ENCODE assay signal across 35 cellular contexts in genomic region chr6:162512744-162513143, GRCh38.
DNase-seq lines count a peak whose midpoint lies in the region; ATAC-seq, FAIRE-seq and TF ChIP-seq lines count a peak whose summit lies in the region.
"Had no signal": no experiment of that assay in that cellular context is flagged by ENCODE, and none has a peak within 500 bp of the region (broad histone marks: within the 10 kb centered on the region; RNA-seq: fewer than 3 reads in every experiment).

No MANE protein-coding gene starts in this region.

- H3K9me3 ChIP-seq in SK-N-SH (no peaks in the 10 kb centered on the region), H1 (ENCODE audit: insufficient read depth in 2 of 2, low read depth in 1 of 2, low read length in 1 of 2) (no peaks in the 10 kb centered on the region)
- H3K9me3 ChIP-seq: A549; BE2C; BLaER1; BLaER1 treated with 17β-estradiol and CSF1 and Interleukin-3, amounts not matched to agents 10 nM and 100 nM; Caco-2 had no signal

- 26% methylated on average over 4 of the region's 4 CpGs for WGBS in SK-N-SH (ENCODE audit: low lambda C conversion rate)
- 82% methylated on average over 4 of the region's 4 CpGs; no CpG with 5 or more reads in 1 of the 2 experiments for WGBS in H1 (ENCODE audit: extremely low coverage in 1 of 2, insufficient coverage in 1 of 2, insufficient read length in 1 of 2, insufficient replicate concordance in 2 of 2, low coverage in 1 of 2, low lambda C conversion rate in 2 of 2, missing lambda C conversion rate in 1 of 2), 2 experiments

- no peak overlapping the region for H2BK20ac ChIP-seq in H1 (ENCODE audit: low read length)

- peak overlapping the region in 1 of 2 experiments; percentile 23; a peak in 1 of 4 replicates for H3K27ac ChIP-seq in SK-N-SH (ENCODE audit: low read depth in 2 of 2, low read length in 1 of 2)
- H3K27ac ChIP-seq in H1 (ENCODE audit: low read depth, low read length) = no peak overlapping the region
- H3K27ac ChIP-seq: 22Rv1; A549; BLaER1; BLaER1 treated with 17β-estradiol and CSF1 and Interleukin-3, amounts not matched to agents 10 nM and 100 nM; C4-2B had no signal

- no peaks in the 10 kb centered on the region for H3K36me3 Mint-ChIP-seq in progenitor cell of endocrine pancreas (ENCODE audit: insufficient read depth)
- H3K36me3 Mint-ChIP-seq: CD14-positive monocyte; CD4-positive, alpha-beta memory T cell; CD4-positive, CD25-positive, alpha-beta regulatory T cell; CD8-positive, alpha-beta T cell had no signal

- H4K20me1 ChIP-seq in SK-N-SH (ENCODE audit: insufficient read depth) (no peaks in the 10 kb centered on the region), H1 (replicated peaks in 1 of 2; ENCODE audit: control insufficient read depth in 1 of 2, insufficient read depth in 2 of 2, low read length in 2 of 2) (no peaks in the 10 kb centered on the region)
- H4K20me1 ChIP-seq: BLaER1; BLaER1 treated with 17β-estradiol and CSF1 and Interleukin-3, amounts not matched to agents 10 nM and 100 nM had no signal

- no peak overlapping the region for H3K4me3 ChIP-seq in SK-N-SH (ENCODE audit: low read depth in 2 of 2, low read length in 1 of 2)
- no peak overlapping the region for H3K4me3 ChIP-seq in H1 (ENCODE audit: extremely low read depth in 1 of 4, insufficient read depth in 2 of 4, low read depth in 3 of 4, low read length in 4 of 4)
- H3K4me3 ChIP-seq: A549; BLaER1; BLaER1 treated with 17β-estradiol and CSF1 and Interleukin-3, amounts not matched to agents 10 nM and 100 nM had no signal

- H3K4ac ChIP-seq in H1 (replicated peaks; ENCODE audit: insufficient read length, low read depth, low read length) = no peak overlapping the region

- H3K18ac ChIP-seq in H1 (ENCODE audit: extremely low read depth, low read length) = no peak overlapping the region

- H3K23me2 ChIP-seq in H1 (ENCODE audit: low read depth, low read length) = no peaks in the 10 kb centered on the region

- H3F3A ChIP-seq in SK-N-SH (replicated peaks; ENCODE audit: insufficient read depth) = no peaks in the 10 kb centered on the region

- H3K9ac ChIP-seq in SK-N-SH = no peak overlapping the region
- H3K9ac ChIP-seq in H1 (replicated peaks in 1 of 4; ENCODE audit: extremely low read depth in 1 of 4, low read depth in 3 of 4, low read length in 3 of 4) = no peak overlapping the region
- H3K9ac ChIP-seq: BLaER1; BLaER1 treated with 17β-estradiol and CSF1 and Interleukin-3, amounts not matched to agents 10 nM and 100 nM had no signal

- no peak for ATAC-seq in SK-N-SH treated with all-trans-retinoic acid at 6 μM for 48 hours
- ATAC-seq: A549; CD8-positive, alpha-beta T cell had no signal

- H3K27ac Mint-ChIP-seq in progenitor cell of endocrine pancreas = no peak overlapping the region
- H3K27ac Mint-ChIP-seq: B cell; CD14-positive monocyte; CD4-positive, alpha-beta T cell; CD8-positive, alpha-beta T cell had no signal

- H3K4me1 ChIP-seq in SK-N-SH (ENCODE audit: control insufficient read depth in 1 of 2, insufficient read depth in 2 of 2, low read depth in 1 of 2, low read length in 1 of 2) = peaks cover 0 to 15% of the 10 kb centered on the region in 2 experiments; a peak in 2 of 4 replicates
- H3K4me1 ChIP-seq in H1 (replicated peaks in 1 of 4; ENCODE audit: control insufficient read depth in 3 of 4, insufficient read depth in 4 of 4, low read length in 3 of 4) = peaks cover 0 to 4% (median 0%) of the 10 kb centered on the region in 4 experiments; a peak in 1 of 7 replicates
- H3K4me1 ChIP-seq: A549; BLaER1; BLaER1 treated with 17β-estradiol and CSF1 and Interleukin-3, amounts not matched to agents 10 nM and 100 nM; Caco-2 had no signal

- H3K23ac ChIP-seq in H1 (ENCODE audit: insufficient read length) = peak overlapping the region; percentile 52

- peaks cover 8% of the 10 kb centered on the region for H3K4me1 Mint-ChIP-seq in progenitor cell of endocrine pancreas (ENCODE audit: low read depth)
- H3K4me1 Mint-ChIP-seq: B cell; CD14-positive monocyte; CD4-positive, alpha-beta memory T cell; CD4-positive, CD25-positive, alpha-beta regulatory T cell; CD8-positive, alpha-beta memory T cell had no signal

- TF ChIP-seq CTCF in SK-N-SH (IDR thresholded peaks at IDR 0.05) = no peak
- no peak for TF ChIP-seq CTCF in H1 (IDR thresholded peaks at IDR 0.05; ENCODE audit: control extremely low read depth in 1 of 3, insufficient read depth in 1 of 3, low read depth in 1 of 3, low read length in 3 of 3)
- no peak for TF ChIP-seq CTCF in progenitor cell of endocrine pancreas (IDR thresholded peaks at IDR 0.05; ENCODE audit: unreplicated experiment)

- no peak overlapping the region for H2BK120ac ChIP-seq in H1 (replicated peaks; ENCODE audit: low read depth, low read length)

- H3K56ac ChIP-seq in H1 (replicated peaks; ENCODE audit: insufficient read length, low read depth, low read length) = no peak overlapping the region

- CTCF ChIA-PET in SK-N-SH (lab: Yijun Ruan, JAX) (interaction anchor here (1.5 kb wide), 1 partner anchor 32 kb away, joined by 3 read pairs; no protein-coding TSS in a partner anchor), H1 (lab: Charles Lee; ENCODE audit: partially characterized antibody) (no interaction called here)

- no peak for TF ChIP-seq POLR2A in H1 (IDR thresholded peaks at IDR 0.05; ENCODE audit: control extremely low read depth in 1 of 2, low read depth in 2 of 2, low read length in 2 of 2)

- no peaks in the 10 kb centered on the region for H3K79me1 ChIP-seq in H1 (ENCODE audit: low read depth, low read length)

- FAIRE-seq in H1 (lab: Jason Lieb, UNC) = no peak
- FAIRE-seq: A204.1, A549, D721Med had no signal

- no peak overlapping the region for H2BK12ac ChIP-seq in H1 (ENCODE audit: low read depth, low read length)

- H3K14ac ChIP-seq in H1 (ENCODE audit: insufficient read length) = no peak overlapping the region

- no peaks in the 10 kb centered on the region for H3K27me3 Mint-ChIP-seq in progenitor cell of endocrine pancreas
- H3K27me3 Mint-ChIP-seq: B cell; CD4-positive, alpha-beta memory T cell; CD4-positive, alpha-beta T cell; CD4-positive, CD25-positive, alpha-beta regulatory T cell; CD8-positive, alpha-beta memory T cell had no signal

- no peak for TF ChIP-seq RAD21 in SK-N-SH (IDR thresholded peaks at IDR 0.05; ENCODE audit: low read length)
- no peak for TF ChIP-seq RAD21 in H1 (IDR thresholded peaks at IDR 0.05 in 1 of 2, conservative IDR thresholded peaks at IDR 0.05 in 1 of 2; ENCODE audit: low read depth in 2 of 2, low read length in 2 of 2)

- no peak overlapping the region for H3K4me3 Mint-ChIP-seq in progenitor cell of endocrine pancreas (ENCODE audit: low read depth)
- H3K4me3 Mint-ChIP-seq: B cell; CD14-positive monocyte; CD4-positive, alpha-beta memory T cell; CD4-positive, alpha-beta T cell; CD4-positive, CD25-positive, alpha-beta regulatory T cell; CD8-positive, alpha-beta memory T cell; CD8-positive, alpha-beta T cell had no signal

- no peaks in the 10 kb centered on the region for H3K9me2 ChIP-seq in SK-N-SH

- H3K9me3 Mint-ChIP-seq in progenitor cell of endocrine pancreas (ENCODE audit: low read depth) = peaks cover 4% of the 10 kb centered on the region
- H3K9me3 Mint-ChIP-seq: CD4-positive, alpha-beta memory T cell; CD8-positive, alpha-beta T cell had no signal

- H2AFZ ChIP-seq in SK-N-SH (ENCODE audit: low read depth) (no peak overlapping the region), H1 (ENCODE audit: low read length) (no peak overlapping the region)

- no peaks in the 10 kb centered on the region for H3K36me3 ChIP-seq in SK-N-SH (replicated peaks in 1 of 2; ENCODE audit: control insufficient read depth in 1 of 2, insufficient read depth in 2 of 2, low read length in 1 of 2)
- no peaks in the 10 kb centered on the region for H3K36me3 ChIP-seq in H1 (ENCODE audit: control insufficient read depth in 2 of 4, insufficient read depth in 4 of 4, low read length in 3 of 4)
- H3K36me3 ChIP-seq: BE2C; BLaER1; BLaER1 treated with 17β-estradiol and CSF1 and Interleukin-3, amounts not matched to agents 10 nM and 100 nM had no signal

- no peak overlapping the region for H2AK5ac ChIP-seq in H1 (ENCODE audit: low read depth, low read length)

- H3K27me3 ChIP-seq in SK-N-SH (ENCODE audit: insufficient read depth) = no peaks in the 10 kb centered on the region
- no peaks in the 10 kb centered on the region for H3K27me3 ChIP-seq in H1 (replicated peaks in 1 of 4; ENCODE audit: control insufficient read depth in 3 of 4, extremely low read depth in 1 of 4, insufficient read depth in 3 of 4, low read length in 3 of 4)
- H3K27me3 ChIP-seq: BE2C; BLaER1; BLaER1 treated with 17β-estradiol and CSF1 and Interleukin-3, amounts not matched to agents 10 nM and 100 nM had no signal

- H3K4me2 ChIP-seq in SK-N-SH (no peak overlapping the region), H1 (ENCODE audit: insufficient read depth in 1 of 2, low read depth in 2 of 2, low read length in 2 of 2) (no peak overlapping the region)
- H3K4me2 ChIP-seq: A549; BLaER1; BLaER1 treated with 17β-estradiol and CSF1 and Interleukin-3, amounts not matched to agents 10 nM and 100 nM had no signal

- TF ChIP-seq EP300 in SK-N-SH (IDR thresholded peaks at IDR 0.05; ENCODE audit: borderline replicate concordance in 1 of 2, low read depth in 1 of 2, low read length in 1 of 2) = peak in 1 of 2 experiments; percentile 61; a peak in 2 of 4 replicates
- TF ChIP-seq EP300 in H1 (IDR thresholded peaks at IDR 0.05; ENCODE audit: borderline replicate concordance in 1 of 2, low read depth in 2 of 2, low read length in 2 of 2) = no peak

- H4K91ac ChIP-seq in H1 (replicated peaks; ENCODE audit: insufficient read length, low read length) = no peak overlapping the region

- no peak overlapping the region for H4K5ac ChIP-seq in H1 (ENCODE audit: insufficient read length, low read depth, low read length)

- peak; percentile 38 for DNase-seq in SK-N-SH
- peak; percentile 78 for DNase-seq in NCI-H69 (lab: John Stamatoyannopoulos, UW)
- DNase-seq in H1 (ENCODE audit: low read depth in 1 of 2, low spot score in 2 of 2) = no peak
- DNase-seq in progenitor cell of endocrine pancreas (ENCODE audit: low spot score, unreplicated experiment) = no peak
- DNase-seq in NK-92 treated with Interleukin-12 subunit alpha and Interleukin-12 subunit beta, amount 100 ng/mL, for 24 hours (lab: John Stamatoyannopoulos, UW) = no peak
- DNase-seq: 8988T; ACHN; AML-193; BE2C; C1 segment of cervical spinal cord; Caco-2; Calu3; CD4-positive, alpha-beta memory T cell; CD4-positive, alpha-beta T cell; CD4-positive, CD25-positive, alpha-beta regulatory T cell; CD8-positive, alpha-beta memory T cell; CD8-positive, alpha-beta T cell; COR-L47; DMS 273 treated with DMSO at 0.1 percent for 48 hours; DMS153; DMS53; DMS79; DMS79 treated with DMSO at 0.1 percent for 48 hours; DND-41; EL had no signal

- H3K79me2 ChIP-seq in SK-N-SH (ENCODE audit: insufficient read depth) (no peaks in the 10 kb centered on the region), H1 (ENCODE audit: control insufficient read depth in 1 of 2, insufficient read depth in 2 of 2, low read length in 2 of 2) (no peaks in the 10 kb centered on the region)

- no peak overlapping the region for H4K8ac ChIP-seq in H1 (ENCODE audit: extremely low read depth, insufficient read depth, low read length)

- POLR2A ChIA-PET in SK-N-SH (lab: Yijun Ruan, JAX) = no interaction called here
- POLR2A ChIA-PET in H1 (lab: Charles Lee; ENCODE audit: partially characterized antibody) = no interaction called here

- no peak overlapping the region for H2BK5ac ChIP-seq in H1 (ENCODE audit: low read depth, low read length)

- H2BK15ac ChIP-seq in H1 (ENCODE audit: low read length) = no peak overlapping the region

TF ChIP-seq in H1, 55 proteins besides CTCF, POLR2A, EP300 and RAD21 (continues in another document):
- no peak for TF ChIP-seq CBX5 (IDR thresholded peaks at IDR 0.05; ENCODE audit: low read depth, low read length)

Comparison
In these comparisons a context has a peak if more than half of its experiments do, and no peak if none do; other contexts are left out.
1. DNase-seq: peak in SK-N-SH (single experiment) and NCI-H69 (single experiment); none in H1 (0 of 2), progenitor cell of endocrine pancreas (single experiment) and NK-92 treated with Interleukin-12 subunit alpha and Interleukin-12 subunit beta, amount 100 ng/mL, for 24 hours (single experiment).
2. Of the 17 proteins assayed by ChIP-seq in both H1 and SK-N-SH: peak only in H1: none; only in SK-N-SH: CHD2; in both: none; in neither: 15; mixed calls (peak in some experiments, not most) for 1.